Comparison of ENCODE assay signal across 1 cellular context in the genomic region with DNA sequence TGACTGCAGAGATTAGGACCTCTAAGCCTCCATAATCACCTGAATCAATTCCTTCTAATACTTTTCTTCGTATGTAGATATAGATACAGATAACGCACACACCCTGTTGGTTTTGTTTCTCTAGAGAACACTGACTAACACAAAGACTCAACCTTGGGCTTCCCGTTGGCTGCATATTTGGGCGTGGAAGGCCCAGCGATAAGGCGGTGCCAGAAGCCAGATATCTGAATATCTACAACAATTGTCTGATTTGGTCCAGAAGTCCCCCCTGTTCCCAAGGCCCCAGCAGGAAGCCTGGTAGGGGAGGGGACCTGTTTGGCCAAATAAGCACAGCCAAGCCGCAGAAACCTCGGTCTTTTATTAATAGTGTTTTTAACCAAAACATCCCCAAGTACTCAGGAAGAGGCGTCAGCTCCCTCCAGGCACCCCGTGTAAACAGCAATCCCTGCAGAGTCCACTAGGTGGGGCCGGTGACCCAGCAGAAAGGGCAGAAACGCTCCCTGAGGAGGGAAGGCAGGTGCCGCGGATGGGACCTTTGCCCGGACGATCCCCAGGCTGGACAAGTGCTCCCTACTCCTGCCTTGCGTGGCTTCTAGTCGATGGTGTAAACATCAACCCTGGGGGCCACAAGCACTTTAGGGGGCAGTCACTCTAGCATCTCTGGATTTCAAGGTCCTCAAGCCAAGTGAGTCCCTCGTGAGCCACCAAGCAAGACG.
A peak's percentile ranks its signal among the peaks of the same experiment; 100 is the strongest.
TF ChIP-seq lines count a peak whose summit lies in the region.

No MANE protein-coding gene starts in this region.

TF ChIP-seq in HEK293, 187 proteins besides CTCF, POLR2A, EP300 and RAD21 (continues in another document):
- TF ChIP-seq ZNF560 (tag by site-specific recombination; IDR thresholded peaks at IDR 0.05; ENCODE audit: borderline replicate concordance) = no peak
- TF ChIP-seq SP2 (tag by site-specific recombination; IDR thresholded peaks at IDR 0.05) = no peak
- TF ChIP-seq, protein P1, sequence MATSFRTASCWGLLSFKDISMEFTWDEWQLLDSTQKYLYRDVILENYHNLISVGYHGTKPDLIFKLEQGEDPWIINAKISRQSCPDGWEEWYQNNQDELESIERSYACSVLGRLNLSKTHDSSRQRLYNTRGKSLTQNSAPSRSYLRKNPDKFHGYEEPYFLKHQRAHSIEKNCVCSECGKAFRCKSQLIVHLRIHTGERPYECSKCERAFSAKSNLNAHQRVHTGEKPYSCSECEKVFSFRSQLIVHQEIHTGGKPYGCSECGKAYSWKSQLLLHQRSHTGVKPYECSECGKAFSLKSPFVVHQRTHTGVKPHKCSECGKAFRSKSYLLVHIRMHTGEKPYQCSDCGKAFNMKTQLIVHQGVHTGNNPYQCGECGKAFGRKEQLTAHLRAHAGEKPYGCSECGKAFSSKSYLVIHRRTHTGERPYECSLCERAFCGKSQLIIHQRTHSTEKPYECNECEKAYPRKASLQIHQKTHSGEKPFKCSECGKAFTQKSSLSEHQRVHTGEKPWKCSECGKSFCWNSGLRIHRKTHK (tag by site-specific recombination; IDR thresholded peaks at IDR 0.05) = no peak
- no peak for TF ChIP-seq TRIM28 (IDR thresholded peaks at IDR 0.05; ENCODE audit: borderline replicate concordance, low read length)
- TF ChIP-seq ZNF549 (tag by site-specific recombination; IDR thresholded peaks at IDR 0.05) = no peak
- no peak for TF ChIP-seq ZNF274 (IDR thresholded peaks at IDR 0.05; ENCODE audit: low read length)
- no peak for TF ChIP-seq ZNF274 (tag by site-specific recombination; IDR thresholded peaks at IDR 0.05; ENCODE audit: borderline replicate concordance)
- peak; percentile 70; the same call in 1 of the 2 replicates for TF ChIP-seq ZBTB48 (tag by site-specific recombination; IDR thresholded peaks at IDR 0.05)
- TF ChIP-seq, protein P2, sequence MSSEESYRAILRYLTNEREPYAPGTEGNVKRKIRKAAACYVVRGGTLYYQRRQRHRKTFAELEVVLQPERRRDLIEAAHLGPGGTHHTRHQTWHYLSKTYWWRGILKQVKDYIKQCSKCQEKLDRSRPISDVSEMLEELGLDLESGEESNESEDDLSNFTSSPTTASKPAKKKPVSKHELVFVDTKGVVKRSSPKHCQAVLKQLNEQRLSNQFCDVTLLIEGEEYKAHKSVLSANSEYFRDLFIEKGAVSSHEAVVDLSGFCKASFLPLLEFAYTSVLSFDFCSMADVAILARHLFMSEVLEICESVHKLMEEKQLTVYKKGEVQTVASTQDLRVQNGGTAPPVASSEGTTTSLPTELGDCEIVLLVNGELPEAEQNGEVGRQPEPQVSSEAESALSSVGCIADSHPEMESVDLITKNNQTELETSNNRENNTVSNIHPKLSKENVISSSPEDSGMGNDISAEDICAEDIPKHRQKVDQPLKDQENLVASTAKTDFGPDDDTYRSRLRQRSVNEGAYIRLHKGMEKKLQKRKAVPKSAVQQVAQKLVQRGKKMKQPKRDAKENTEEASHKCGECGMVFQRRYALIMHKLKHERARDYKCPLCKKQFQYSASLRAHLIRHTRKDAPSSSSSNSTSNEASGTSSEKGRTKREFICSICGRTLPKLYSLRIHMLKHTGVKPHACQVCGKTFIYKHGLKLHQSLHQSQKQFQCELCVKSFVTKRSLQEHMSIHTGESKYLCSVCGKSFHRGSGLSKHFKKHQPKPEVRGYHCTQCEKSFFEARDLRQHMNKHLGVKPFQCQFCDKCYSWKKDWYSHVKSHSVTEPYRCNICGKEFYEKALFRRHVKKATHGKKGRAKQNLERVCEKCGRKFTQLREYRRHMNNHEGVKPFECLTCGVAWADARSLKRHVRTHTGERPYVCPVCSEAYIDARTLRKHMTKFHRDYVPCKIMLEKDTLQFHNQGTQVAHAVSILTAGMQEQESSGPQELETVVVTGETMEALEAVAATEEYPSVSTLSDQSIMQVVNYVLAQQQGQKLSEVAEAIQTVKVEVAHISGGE (tag by site-specific recombination; conservative IDR thresholded peaks at IDR 0.05; ENCODE audit: low read depth) = 0 out of 2 replicates have a peak, but pooled peaks have one; percentile 7
- TF ChIP-seq ZNF843 (tag by site-specific recombination; IDR thresholded peaks at IDR 0.05) = no peak
- TF ChIP-seq REPIN1 (tag by site-specific recombination; IDR thresholded peaks at IDR 0.05; ENCODE audit: low read depth) = no peak
- no peak for TF ChIP-seq OVOL3 (tag by site-specific recombination; IDR thresholded peaks at IDR 0.05)
- TF ChIP-seq, protein P3, sequence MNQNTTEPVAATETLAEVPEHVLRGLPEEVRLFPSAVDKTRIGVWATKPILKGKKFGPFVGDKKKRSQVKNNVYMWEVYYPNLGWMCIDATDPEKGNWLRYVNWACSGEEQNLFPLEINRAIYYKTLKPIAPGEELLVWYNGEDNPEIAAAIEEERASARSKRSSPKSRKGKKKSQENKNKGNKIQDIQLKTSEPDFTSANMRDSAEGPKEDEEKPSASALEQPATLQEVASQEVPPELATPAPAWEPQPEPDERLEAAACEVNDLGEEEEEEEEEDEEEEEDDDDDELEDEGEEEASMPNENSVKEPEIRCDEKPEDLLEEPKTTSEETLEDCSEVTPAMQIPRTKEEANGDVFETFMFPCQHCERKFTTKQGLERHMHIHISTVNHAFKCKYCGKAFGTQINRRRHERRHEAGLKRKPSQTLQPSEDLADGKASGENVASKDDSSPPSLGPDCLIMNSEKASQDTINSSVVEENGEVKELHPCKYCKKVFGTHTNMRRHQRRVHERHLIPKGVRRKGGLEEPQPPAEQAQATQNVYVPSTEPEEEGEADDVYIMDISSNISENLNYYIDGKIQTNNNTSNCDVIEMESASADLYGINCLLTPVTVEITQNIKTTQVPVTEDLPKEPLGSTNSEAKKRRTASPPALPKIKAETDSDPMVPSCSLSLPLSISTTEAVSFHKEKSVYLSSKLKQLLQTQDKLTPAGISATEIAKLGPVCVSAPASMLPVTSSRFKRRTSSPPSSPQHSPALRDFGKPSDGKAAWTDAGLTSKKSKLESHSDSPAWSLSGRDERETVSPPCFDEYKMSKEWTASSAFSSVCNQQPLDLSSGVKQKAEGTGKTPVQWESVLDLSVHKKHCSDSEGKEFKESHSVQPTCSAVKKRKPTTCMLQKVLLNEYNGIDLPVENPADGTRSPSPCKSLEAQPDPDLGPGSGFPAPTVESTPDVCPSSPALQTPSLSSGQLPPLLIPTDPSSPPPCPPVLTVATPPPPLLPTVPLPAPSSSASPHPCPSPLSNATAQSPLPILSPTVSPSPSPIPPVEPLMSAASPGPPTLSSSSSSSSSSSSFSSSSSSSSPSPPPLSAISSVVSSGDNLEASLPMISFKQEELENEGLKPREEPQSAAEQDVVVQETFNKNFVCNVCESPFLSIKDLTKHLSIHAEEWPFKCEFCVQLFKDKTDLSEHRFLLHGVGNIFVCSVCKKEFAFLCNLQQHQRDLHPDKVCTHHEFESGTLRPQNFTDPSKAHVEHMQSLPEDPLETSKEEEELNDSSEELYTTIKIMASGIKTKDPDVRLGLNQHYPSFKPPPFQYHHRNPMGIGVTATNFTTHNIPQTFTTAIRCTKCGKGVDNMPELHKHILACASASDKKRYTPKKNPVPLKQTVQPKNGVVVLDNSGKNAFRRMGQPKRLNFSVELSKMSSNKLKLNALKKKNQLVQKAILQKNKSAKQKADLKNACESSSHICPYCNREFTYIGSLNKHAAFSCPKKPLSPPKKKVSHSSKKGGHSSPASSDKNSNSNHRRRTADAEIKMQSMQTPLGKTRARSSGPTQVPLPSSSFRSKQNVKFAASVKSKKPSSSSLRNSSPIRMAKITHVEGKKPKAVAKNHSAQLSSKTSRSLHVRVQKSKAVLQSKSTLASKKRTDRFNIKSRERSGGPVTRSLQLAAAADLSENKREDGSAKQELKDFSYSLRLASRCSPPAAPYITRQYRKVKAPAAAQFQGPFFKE (tag by site-specific recombination; IDR thresholded peaks at IDR 0.05; ENCODE audit: borderline replicate concordance) = no peak
- TF ChIP-seq, protein P4, sequence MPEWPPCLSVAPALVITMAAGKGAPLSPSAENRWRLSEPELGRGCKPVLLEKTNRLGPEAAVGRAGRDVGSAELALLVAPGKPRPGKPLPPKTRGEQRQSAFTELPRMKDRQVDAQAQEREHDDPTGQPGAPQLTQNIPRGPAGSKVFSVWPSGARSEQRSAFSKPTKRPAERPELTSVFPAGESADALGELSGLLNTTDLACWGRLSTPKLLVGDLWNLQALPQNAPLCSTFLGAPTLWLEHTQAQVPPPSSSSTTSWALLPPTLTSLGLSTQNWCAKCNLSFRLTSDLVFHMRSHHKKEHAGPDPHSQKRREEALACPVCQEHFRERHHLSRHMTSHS (tag by site-specific recombination; IDR thresholded peaks at IDR 0.05) = no peak
- TF ChIP-seq BCL11B (tag by site-specific recombination; IDR thresholded peaks at IDR 0.05; ENCODE audit: low read depth) = no peak
- TF ChIP-seq GLIS1 (tag by site-specific recombination; IDR thresholded peaks at IDR 0.05) = peak; percentile 74
- TF ChIP-seq ZNF473 (tag by site-specific recombination; IDR thresholded peaks at IDR 0.05) = no peak
- TF ChIP-seq, protein P5, sequence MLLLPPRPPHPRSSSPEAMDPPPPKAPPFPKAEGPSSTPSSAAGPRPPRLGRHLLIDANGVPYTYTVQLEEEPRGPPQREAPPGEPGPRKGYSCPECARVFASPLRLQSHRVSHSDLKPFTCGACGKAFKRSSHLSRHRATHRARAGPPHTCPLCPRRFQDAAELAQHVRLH (tag by site-specific recombination; IDR thresholded peaks at IDR 0.05) = no peak
- TF ChIP-seq ZNF610 (tag by site-specific recombination; IDR thresholded peaks at IDR 0.05; ENCODE audit: borderline replicate concordance) = no peak
- TF ChIP-seq, protein P6, sequence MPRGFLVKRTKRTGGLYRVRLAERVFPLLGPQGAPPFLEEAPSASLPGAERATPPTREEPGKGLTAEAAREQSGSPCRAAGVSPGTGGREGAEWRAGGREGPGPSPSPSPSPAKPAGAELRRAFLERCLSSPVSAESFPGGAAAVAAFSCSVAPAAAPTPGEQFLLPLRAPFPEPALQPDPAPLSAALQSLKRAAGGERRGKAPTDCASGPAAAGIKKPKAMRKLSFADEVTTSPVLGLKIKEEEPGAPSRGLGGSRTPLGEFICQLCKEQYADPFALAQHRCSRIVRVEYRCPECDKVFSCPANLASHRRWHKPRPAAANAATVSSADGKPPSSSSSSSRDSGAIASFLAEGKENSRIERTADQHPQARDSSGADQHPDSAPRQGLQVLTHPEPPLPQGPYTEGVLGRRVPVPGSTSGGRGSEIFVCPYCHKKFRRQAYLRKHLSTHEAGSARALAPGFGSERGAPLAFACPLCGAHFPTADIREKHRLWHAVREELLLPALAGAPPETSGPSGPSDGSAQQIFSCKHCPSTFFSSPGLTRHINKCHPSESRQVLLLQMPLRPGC (tag by site-specific recombination; IDR thresholded peaks at IDR 0.05) = no peak
- no peak for TF ChIP-seq ZNF138 (tag by site-specific recombination; IDR thresholded peaks at IDR 0.05; ENCODE audit: borderline replicate concordance)
- no peak for TF ChIP-seq PRDM1 (tag by site-specific recombination; IDR thresholded peaks at IDR 0.05)
- no peak for TF ChIP-seq MEIS1 (CRISPR knock-in tag; IDR thresholded peaks at IDR 0.05; ENCODE audit: borderline replicate concordance)
- TF ChIP-seq ZNF529 (tag by site-specific recombination; IDR thresholded peaks at IDR 0.05; ENCODE audit: insufficient replicate concordance) = no peak
- TF ChIP-seq, protein P7, sequence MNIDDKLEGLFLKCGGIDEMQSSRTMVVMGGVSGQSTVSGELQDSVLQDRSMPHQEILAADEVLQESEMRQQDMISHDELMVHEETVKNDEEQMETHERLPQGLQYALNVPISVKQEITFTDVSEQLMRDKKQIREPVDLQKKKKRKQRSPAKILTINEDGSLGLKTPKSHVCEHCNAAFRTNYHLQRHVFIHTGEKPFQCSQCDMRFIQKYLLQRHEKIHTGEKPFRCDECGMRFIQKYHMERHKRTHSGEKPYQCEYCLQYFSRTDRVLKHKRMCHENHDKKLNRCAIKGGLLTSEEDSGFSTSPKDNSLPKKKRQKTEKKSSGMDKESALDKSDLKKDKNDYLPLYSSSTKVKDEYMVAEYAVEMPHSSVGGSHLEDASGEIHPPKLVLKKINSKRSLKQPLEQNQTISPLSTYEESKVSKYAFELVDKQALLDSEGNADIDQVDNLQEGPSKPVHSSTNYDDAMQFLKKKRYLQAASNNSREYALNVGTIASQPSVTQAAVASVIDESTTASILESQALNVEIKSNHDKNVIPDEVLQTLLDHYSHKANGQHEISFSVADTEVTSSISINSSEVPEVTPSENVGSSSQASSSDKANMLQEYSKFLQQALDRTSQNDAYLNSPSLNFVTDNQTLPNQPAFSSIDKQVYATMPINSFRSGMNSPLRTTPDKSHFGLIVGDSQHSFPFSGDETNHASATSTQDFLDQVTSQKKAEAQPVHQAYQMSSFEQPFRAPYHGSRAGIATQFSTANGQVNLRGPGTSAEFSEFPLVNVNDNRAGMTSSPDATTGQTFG (tag by site-specific recombination; IDR thresholded peaks at IDR 0.05; ENCODE audit: borderline replicate concordance) = no peak
- TF ChIP-seq, protein P8, sequence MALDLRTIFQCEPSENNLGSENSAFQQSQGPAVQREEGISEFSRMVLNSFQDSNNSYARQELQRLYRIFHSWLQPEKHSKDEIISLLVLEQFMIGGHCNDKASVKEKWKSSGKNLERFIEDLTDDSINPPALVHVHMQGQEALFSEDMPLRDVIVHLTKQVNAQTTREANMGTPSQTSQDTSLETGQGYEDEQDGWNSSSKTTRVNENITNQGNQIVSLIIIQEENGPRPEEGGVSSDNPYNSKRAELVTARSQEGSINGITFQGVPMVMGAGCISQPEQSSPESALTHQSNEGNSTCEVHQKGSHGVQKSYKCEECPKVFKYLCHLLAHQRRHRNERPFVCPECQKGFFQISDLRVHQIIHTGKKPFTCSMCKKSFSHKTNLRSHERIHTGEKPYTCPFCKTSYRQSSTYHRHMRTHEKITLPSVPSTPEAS (tag by site-specific recombination; IDR thresholded peaks at IDR 0.05) = no peak
- no peak for TF ChIP-seq ZNF404 (tag by site-specific recombination; IDR thresholded peaks at IDR 0.05)
- no peak for TF ChIP-seq ZBTB8A (tag by site-specific recombination; IDR thresholded peaks at IDR 0.05)
- TF ChIP-seq ZNF776 (tag by site-specific recombination; IDR thresholded peaks at IDR 0.05; ENCODE audit: borderline replicate concordance) = no peak
- no peak for TF ChIP-seq ZNF658 (tag by site-specific recombination; IDR thresholded peaks at IDR 0.05)
- no peak for TF ChIP-seq ZFHX2 (tag by site-specific recombination; conservative IDR thresholded peaks at IDR 0.05)
- TF ChIP-seq ZNF837 (tag by site-specific recombination; IDR thresholded peaks at IDR 0.05) = no peak
- no peak for TF ChIP-seq IKZF3 (tag by site-specific recombination; IDR thresholded peaks at IDR 0.05)
- peak; percentile 92 for TF ChIP-seq ZNF654 (tag by site-specific recombination; IDR thresholded peaks at IDR 0.05; ENCODE audit: low read depth)
- TF ChIP-seq ZNF324 (tag by site-specific recombination; IDR thresholded peaks at IDR 0.05) = no peak
- no peak for TF ChIP-seq SP3 (tag by site-specific recombination; IDR thresholded peaks at IDR 0.05)
- TF ChIP-seq ZNF132 (tag by site-specific recombination; IDR thresholded peaks at IDR 0.05; ENCODE audit: borderline replicate concordance) = no peak
- TF ChIP-seq, protein P9, sequence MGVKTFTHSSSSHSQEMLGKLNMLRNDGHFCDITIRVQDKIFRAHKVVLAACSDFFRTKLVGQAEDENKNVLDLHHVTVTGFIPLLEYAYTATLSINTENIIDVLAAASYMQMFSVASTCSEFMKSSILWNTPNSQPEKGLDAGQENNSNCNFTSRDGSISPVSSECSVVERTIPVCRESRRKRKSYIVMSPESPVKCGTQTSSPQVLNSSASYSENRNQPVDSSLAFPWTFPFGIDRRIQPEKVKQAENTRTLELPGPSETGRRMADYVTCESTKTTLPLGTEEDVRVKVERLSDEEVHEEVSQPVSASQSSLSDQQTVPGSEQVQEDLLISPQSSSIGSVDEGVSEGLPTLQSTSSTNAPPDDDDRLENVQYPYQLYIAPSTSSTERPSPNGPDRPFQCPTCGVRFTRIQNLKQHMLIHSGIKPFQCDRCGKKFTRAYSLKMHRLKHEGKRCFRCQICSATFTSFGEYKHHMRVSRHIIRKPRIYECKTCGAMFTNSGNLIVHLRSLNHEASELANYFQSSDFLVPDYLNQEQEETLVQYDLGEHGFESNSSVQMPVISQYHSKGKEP (tag by site-specific recombination; IDR thresholded peaks at IDR 0.05) = no peak
- TF ChIP-seq ZNF623 (tag by site-specific recombination; IDR thresholded peaks at IDR 0.05) = no peak
